15 cellular contexts compared by ENCODE assay signal in genomic region chr17:48422060-48422459, GRCh38. TPM values are rescaled to one million over a fixed set of nuclear protein-coding genes. Genes with fewer than 3 reads are reported as not detected.
DNase-seq lines count a peak whose midpoint lies in the region; ATAC-seq and TF ChIP-seq lines count a peak whose summit lies in the region.
"Not testable (repeated sequence)": the region's sequence is repeated elsewhere in the genome, so short reads cannot be mapped to it uniquely, and the experiment has no call there.
"Had no signal": no experiment of that assay in that cellular context is flagged by ENCODE, and none has a peak within 500 bp of the region (broad histone marks: within the 10 kb centered on the region; RNA-seq: fewer than 3 reads in every experiment).

No MANE protein-coding gene starts in this region.

- H3K9ac ChIP-seq in PC-3 (ENCODE audit: low read length) = not testable (repeated sequence)

- not testable (repeated sequence) for H3K4me3 Mint-ChIP-seq in MCF 10A (ENCODE audit: unreplicated experiment); natural killer cell; stimulated activated effector memory CD8-positive, alpha-beta T cell treated with anti-CD3 and anti-CD28 coated beads, Interleukin-12 subunit alpha, Interleukin-12 subunit beta, amount 100 ng/mL, for 72 hours
- peak overlapping the region in 1 of 5 donors; percentile 38 for H3K4me3 Mint-ChIP-seq in immature natural killer cell

- ATAC-seq in PC-3 = peak; percentile 87
- ATAC-seq in natural killer cell; stimulated activated effector memory CD8-positive, alpha-beta T cell treated with anti-CD3 and anti-CD28 coated beads, Interleukin-12 subunit alpha, Interleukin-12 subunit beta, amount 100 ng/mL, for 72 hours: not testable (repeated sequence)

- H3K27me3 Mint-ChIP-seq in MCF 10A (ENCODE audit: insufficient read depth, unreplicated experiment); immature natural killer cell (ENCODE audit: low read depth in 3 of 3); natural killer cell (ENCODE audit: low read depth in 2 of 2): not testable (repeated sequence)

- H3K4me3 ChIP-seq in PC-3 (ENCODE audit: low read length) = not testable (repeated sequence)

- H3K79me2 ChIP-seq in PC-3 (ENCODE audit: low read length) = not testable (repeated sequence)

- BruUV-seq in PC-3 (replicated peaks; lab: Mats Ljungman, UMichigan); MCF 10A (replicated peaks; lab: Mats Ljungman, UMichigan): not testable (repeated sequence)

- H3K9me2 ChIP-seq in PC-3 (replicated peaks; ENCODE audit: low read length) = not testable (repeated sequence)

- H3K4me1 ChIP-seq in PC-3 (ENCODE audit: insufficient read depth, low read length) = not testable (repeated sequence)

- DNase-seq in Caki2 (ENCODE audit: low read depth) (peak; percentile 51), EH (ENCODE audit: low read depth) (peak; percentile 2), M059J (ENCODE audit: low read depth) (peak; percentile 34), PC-3 (peak; percentile 34), MCF 10A (ENCODE audit: unreplicated experiment) (peak; percentile 2)
- DNase-seq in immature natural killer cell; natural killer cell; stimulated activated effector memory CD8-positive, alpha-beta T cell treated with anti-CD3 and anti-CD28 coated beads, Interleukin-12 subunit alpha, Interleukin-12 subunit beta, amount 100 ng/mL, for 72 hours (ENCODE audit: low spot score in 2 of 2): not testable (repeated sequence)

- not testable (repeated sequence) for H3F3A ChIP-seq in PC-3 (ENCODE audit: low read length, unreplicated experiment)

- H2AFZ ChIP-seq in PC-3 (ENCODE audit: low read length) = not testable (repeated sequence)

- not testable (repeated sequence) for TF ChIP-seq CTCF in PC-3 (conservative IDR thresholded peaks at IDR 0.05; ENCODE audit: low read depth, low read length); MCF 10A (IDR thresholded peaks at IDR 0.05; ENCODE audit: unreplicated experiment); natural killer cell (IDR thresholded peaks at IDR 0.05)

- H3K36me3 ChIP-seq in PC-3 (ENCODE audit: low read depth, low read length) = not testable (repeated sequence)

- not testable (repeated sequence) for H3K27me3 ChIP-seq in PC-3 (ENCODE audit: low read length)

- H3K36me3 Mint-ChIP-seq in MCF 10A (ENCODE audit: insufficient read depth, unreplicated experiment); immature natural killer cell; natural killer cell: not testable (repeated sequence)
- peaks cover 40% of the 10 kb centered on the region for H3K36me3 Mint-ChIP-seq in stimulated activated effector memory CD8-positive, alpha-beta T cell treated with anti-CD3 and anti-CD28 coated beads, Interleukin-12 subunit alpha, Interleukin-12 subunit beta, amount 100 ng/mL, for 72 hours

- not testable (repeated sequence) for H3K4me1 Mint-ChIP-seq in MCF 10A (ENCODE audit: insufficient read depth, unreplicated experiment)
- H3K4me1 Mint-ChIP-seq in immature natural killer cell (peaks cover 80 to 89% of the 10 kb centered on the region in 2 donors), natural killer cell (peaks cover 50 to 59% of the 10 kb centered on the region in 2 donors)
- H3K4me1 Mint-ChIP-seq in stimulated activated effector memory CD8-positive, alpha-beta T cell treated with anti-CD3 and anti-CD28 coated beads, Interleukin-12 subunit alpha, Interleukin-12 subunit beta, amount 100 ng/mL, for 72 hours = peaks cover 49% of the 10 kb centered on the region

- H4K20me1 ChIP-seq in PC-3 (ENCODE audit: low read length) = not testable (repeated sequence)

- not testable (repeated sequence) for H3K27ac ChIP-seq in PC-3 (ENCODE audit: low read length)

- H3K9me3 ChIP-seq in PC-3 (ENCODE audit: low read length) = not testable (repeated sequence)

- intact Hi-C loops in PC-3 (cut with micrococcal nuclease); MCF 10A (cut with micrococcal nuclease); natural killer cell (cut with micrococcal nuclease): not testable (repeated sequence)

- not testable (repeated sequence) for H3K9me3 Mint-ChIP-seq in MCF 10A (ENCODE audit: unreplicated experiment); immature natural killer cell; natural killer cell; stimulated activated effector memory CD8-positive, alpha-beta T cell treated with anti-CD3 and anti-CD28 coated beads, Interleukin-12 subunit alpha, Interleukin-12 subunit beta, amount 100 ng/mL, for 72 hours

- CTCF ChIA-PET in PC-3 (lab: Charles Lee); MCF 10A (lab: Yijun Ruan, JAX): not testable (repeated sequence)

- not testable (repeated sequence) for H3K27ac Mint-ChIP-seq in MCF 10A (ENCODE audit: low read depth, unreplicated experiment)
- H3K27ac Mint-ChIP-seq in immature natural killer cell (peak overlapping the region in 5 of 6 donors; percentile 6 to 74 (median 55)), natural killer cell (peak overlapping the region; percentile 62 to 100)
- peak overlapping the region; percentile 43 for H3K27ac Mint-ChIP-seq in stimulated activated effector memory CD8-positive, alpha-beta T cell treated with anti-CD3 and anti-CD28 coated beads, Interleukin-12 subunit alpha, Interleukin-12 subunit beta, amount 100 ng/mL, for 72 hours

- POLR2A ChIA-PET in PC-3 (lab: Charles Lee; ENCODE audit: unreplicated experiment); MCF 10A (lab: Yijun Ruan, JAX): not testable (repeated sequence)

- in situ Hi-C loops in Caki2 (cut with HindIII; ENCODE audit: low pct_unique_long_range_greater_than_20kb, low sequenced_read_pairs) = not testable (repeated sequence)

- H3K4me2 ChIP-seq in PC-3 (ENCODE audit: low read length) = not testable (repeated sequence)

RNA-seq across cellular contexts. Expression of gene SKAP1, which starts 8.0 kb away (rescaled TPM):
- 0.88 TPM in 1 of 2 replicates, not detected in the other for total RNA-seq in Caki2 (2014; rRNA removed; shearing (Covaris generic); ENCODE audit: low replicate concordance)
- 0.42 and 1.1 TPM in 2 replicates for total RNA-seq in M059J (2014; rRNA removed; shearing (Covaris generic))
- total RNA-seq in PC-3 (2014; rRNA removed) (not detected in 2 replicates), MCF 10A (2022) (not detected in 2 replicates), natural killer cell (100 to 1,000 TPM; 168 to 227 (median 190) TPM)
- 100 to 1,000 TPM; 325 to 458 (median 329) TPM for polyA plus RNA-seq in immature natural killer cell
- total RNA-seq: A673, G401, GM23338, H4, H9, HFFc6 had no signal
- polyA plus RNA-seq: BJ had no signal

Comparison
In these comparisons a context has a peak if more than half of its experiments do, and no peak if none do; other contexts are left out.
1. RNA of gene SKAP1, which starts 8.0 kb away (total RNA-seq): 168 to 227 TPM in natural killer cell; 0.88 TPM in Caki2, 0.42 to 1.1 TPM in M059J, not detected in PC-3 and not detected in MCF 10A; every median in the first group is over 10 times any median in the second.